ENCODE assay signal across 17 cellular contexts in genomic region chr2:160471950-160472349, GRCh38. TPM values are rescaled to one million over a fixed set of nuclear protein-coding genes. Genes with fewer than 3 reads are reported as not detected.
DNase-seq lines count a peak whose midpoint lies in the region; ATAC-seq and TF ChIP-seq lines count a peak whose summit lies in the region.
"Had no signal": no experiment of that assay in that cellular context is flagged by ENCODE, and none has a peak within 500 bp of the region (broad histone marks: within the 10 kb centered on the region; RNA-seq: fewer than 3 reads in every experiment).

No MANE protein-coding gene starts in this region.

- peaks cover 36% of the 10 kb centered on the region for H3K4me1 Mint-ChIP-seq in activated CD8-positive, alpha-beta memory T cell treated with anti-CD3 and anti-CD28 coated beads, Interleukin-2, amount 10 ng/mL, durations not matched to agents 7 days and 5 days
- peaks cover 52% of the 10 kb centered on the region for H3K4me1 Mint-ChIP-seq in WTC11
- peaks cover 53% of the 10 kb centered on the region for H3K4me1 Mint-ChIP-seq in GM23338

- ATAC-seq in activated CD8-positive, alpha-beta memory T cell treated with anti-CD3 and anti-CD28 coated beads, Interleukin-2, amount 10 ng/mL, durations not matched to agents 7 days and 5 days, result peak; percentile 23
- ATAC-seq in WTC11 (no peak), GM23338 (no peak), HG03159 (IDR thresholded peaks at IDR 0.05; ENCODE audit: unreplicated experiment) (no peak), HG03025 (IDR thresholded peaks at IDR 0.05; ENCODE audit: low FRiP score, unreplicated experiment) (no peak)

- H3F3A ChIP-seq in smooth muscle cell (ENCODE audit: low read depth) (peaks cover 40% of the 10 kb centered on the region), GM23338 (replicated peaks; ENCODE audit: low read depth) (no peaks in the 10 kb centered on the region)

- H3K9me3 Mint-ChIP-seq in activated CD8-positive, alpha-beta memory T cell treated with anti-CD3 and anti-CD28 coated beads, Interleukin-2, amount 10 ng/mL, durations not matched to agents 7 days and 5 days (ENCODE audit: low read depth), result no peaks in the 10 kb centered on the region
- no peaks in the 10 kb centered on the region for H3K9me3 Mint-ChIP-seq in WTC11
- H3K9me3 Mint-ChIP-seq in GM23338, result no peaks in the 10 kb centered on the region

- H3K27ac ChIP-seq in smooth muscle cell (ENCODE audit: low read depth), result peak overlapping the region; percentile 96
- H3K27ac ChIP-seq in GM23338 (ENCODE audit: low read depth), result no peak overlapping the region
- H3K27ac ChIP-seq: cardiac muscle cell, epithelial cell of prostate had no signal

- H4K20me1 ChIP-seq in smooth muscle cell (ENCODE audit: low read depth) (peaks cover 52% of the 10 kb centered on the region), GM23338 (replicated peaks; ENCODE audit: insufficient read depth) (peaks cover 3% of the 10 kb centered on the region; the same call in 1 of the 2 replicates)

- H3K4me3 ChIP-seq in fibroblast of villous mesenchyme (ENCODE audit: low read depth, low read length) (no peak overlapping the region), smooth muscle cell (no peak overlapping the region), GM23338 (no peak overlapping the region)
- H3K4me3 ChIP-seq: cardiac muscle cell had no signal

- H3K36me3 Mint-ChIP-seq in activated CD8-positive, alpha-beta memory T cell treated with anti-CD3 and anti-CD28 coated beads, Interleukin-2, amount 10 ng/mL, durations not matched to agents 7 days and 5 days, result no peaks in the 10 kb centered on the region
- H3K36me3 Mint-ChIP-seq in WTC11 (no peaks in the 10 kb centered on the region), GM23338 (ENCODE audit: low read depth) (no peaks in the 10 kb centered on the region)

- no peaks in the 10 kb centered on the region for H3K9me2 ChIP-seq in GM23338 (ENCODE audit: insufficient read depth)

- H3K4me2 ChIP-seq in smooth muscle cell (peak overlapping the region; percentile 71), GM23338 (no peak overlapping the region)

- H3K79me2 ChIP-seq in smooth muscle cell (ENCODE audit: low read depth), result peaks cover 98% of the 10 kb centered on the region
- H3K79me2 ChIP-seq in GM23338 (replicated peaks; ENCODE audit: insufficient read depth), result peaks cover 90% of the 10 kb centered on the region

- H3K27me3 Mint-ChIP-seq in activated CD8-positive, alpha-beta memory T cell treated with anti-CD3 and anti-CD28 coated beads, Interleukin-2, amount 10 ng/mL, durations not matched to agents 7 days and 5 days, result no peaks in the 10 kb centered on the region
- no peaks in the 10 kb centered on the region for H3K27me3 Mint-ChIP-seq in WTC11 (ENCODE audit: low read depth)
- peaks cover 2% of the 10 kb centered on the region for H3K27me3 Mint-ChIP-seq in GM23338 (ENCODE audit: insufficient read depth, low read depth, poor library complexity)

- CTCF ChIA-PET in activated CD8-positive, alpha-beta memory T cell treated with anti-CD3 and anti-CD28 coated beads, Interleukin-2, amount 10 ng/mL, durations not matched to agents 7 days and 5 days (lab: Charles Lee), result no interaction called here
- CTCF ChIA-PET in WTC11 (lab: Charles Lee), result no interaction called here

- 51% methylated on average over 3 of the region's 3 CpGs for WGBS in smooth muscle cell (ENCODE audit: low lambda C conversion rate)

- H3K27me3 ChIP-seq in smooth muscle cell (ENCODE audit: low read depth), result no peaks in the 10 kb centered on the region
- no peaks in the 10 kb centered on the region for H3K27me3 ChIP-seq in GM23338 (ENCODE audit: insufficient read depth)
- H3K27me3 ChIP-seq: cardiac muscle cell had no signal

- no peaks in the 10 kb centered on the region for H3K36me3 ChIP-seq in smooth muscle cell (ENCODE audit: low read depth)
- H3K36me3 ChIP-seq in GM23338 (ENCODE audit: insufficient read depth), result no peaks in the 10 kb centered on the region
- H3K36me3 ChIP-seq: cardiac muscle cell had no signal

- DNase-seq in activated CD8-positive, alpha-beta memory T cell treated with anti-CD3 and anti-CD28 coated beads, Interleukin-2, amount 10 ng/mL, durations not matched to agents 7 days and 5 days, result no peak
- DNase-seq in activated CD8-positive, alpha-beta memory T cell treated with anti-CD3 and anti-CD28 coated beads, Interleukin-2, amount 50 U/mL, for 48 hours, result no peak
- no peak for DNase-seq in WTC11 (ENCODE audit: low spot score)
- peak; percentile 64 for DNase-seq in fibroblast of villous mesenchyme (ENCODE audit: low read depth)
- no peak for DNase-seq in smooth muscle cell (lab: John Stamatoyannopoulos, UW; ENCODE audit: unreplicated experiment)
- no peak for DNase-seq in GM23338 (ENCODE audit: low spot score)
- DNase-seq: activated CD4-positive, CD25-positive, alpha-beta regulatory T cell; activated gamma-delta T cell; hippocampal formation; NCI-H2081 treated with DMSO at 0.1 percent for 48 hours; NCI-H69; retina; stimulated activated CD4-positive, alpha-beta T cell treated with anti-CD3 and anti-CD28 coated beads, Interleukin-4, amount 100 ng/mL, for 1 hour had no signal

- no peak overlapping the region for H3K4me3 Mint-ChIP-seq in activated CD8-positive, alpha-beta memory T cell treated with anti-CD3 and anti-CD28 coated beads, Interleukin-2, amount 10 ng/mL, durations not matched to agents 7 days and 5 days
- H3K4me3 Mint-ChIP-seq in WTC11 (no peak overlapping the region), GM23338 (no peak overlapping the region)

- POLR2A ChIA-PET in WTC11 (lab: Charles Lee), result no interaction called here

- H3K9me3 ChIP-seq in smooth muscle cell (replicated peaks; ENCODE audit: low read depth), result no peaks in the 10 kb centered on the region

- TF ChIP-seq CTCF in WTC11 (IDR thresholded peaks at IDR 0.05) (no peak), fibroblast of villous mesenchyme (IDR thresholded peaks at IDR 0.05; ENCODE audit: insufficient read depth, low read depth, low read length) (no peak), smooth muscle cell (IDR thresholded peaks at IDR 0.05; ENCODE audit: borderline replicate concordance, insufficient read depth, poor library complexity, severe bottlenecking) (no peak), GM23338 (conservative IDR thresholded peaks at IDR 0.05; ENCODE audit: low read depth in 2 of 2) (no peak)

- H3K27ac Mint-ChIP-seq in activated CD8-positive, alpha-beta memory T cell treated with anti-CD3 and anti-CD28 coated beads, Interleukin-2, amount 10 ng/mL, durations not matched to agents 7 days and 5 days, result peak overlapping the region; percentile 17
- H3K27ac Mint-ChIP-seq in WTC11 (peak overlapping the region; percentile 27; the same call in 1 of the 2 replicates), GM23338 (no peak overlapping the region; the same call in 1 of the 2 replicates)

- peaks cover 61% of the 10 kb centered on the region for H3K4me1 ChIP-seq in smooth muscle cell (ENCODE audit: low read depth)
- peaks cover 30% of the 10 kb centered on the region for H3K4me1 ChIP-seq in GM23338 (ENCODE audit: insufficient read depth)

- H2AFZ ChIP-seq in smooth muscle cell (ENCODE audit: low read depth) (no peak overlapping the region), GM23338 (no peak overlapping the region)

- H3K9ac ChIP-seq in smooth muscle cell (ENCODE audit: low read depth), result peak overlapping the region; percentile 86

TF ChIP-seq in WTC11, 78 proteins besides CTCF, POLR2A, EP300 and RAD21 (continues in another document):
- TF ChIP-seq USF2 (CRISPR knock-in tag; IDR thresholded peaks at IDR 0.05), result no peak
- TF ChIP-seq ZNF416 (CRISPR knock-in tag; IDR thresholded peaks at IDR 0.05), result no peak
- TF ChIP-seq NR2C2 (CRISPR knock-in tag; IDR thresholded peaks at IDR 0.05), result no peak

TF ChIP-seq in GM23338, 12 proteins besides CTCF, POLR2A, EP300 and RAD21 (continues in another document):
- TF ChIP-seq JUNB (IDR thresholded peaks at IDR 0.05; ENCODE audit: unreplicated experiment) (no peak), POLR2AphosphoS5 (IDR thresholded peaks at IDR 0.05; ENCODE audit: low read depth) (no peak), ETS1 (IDR thresholded peaks at IDR 0.05) (no peak), ZNF331 (CRISPR knock-in tag; IDR thresholded peaks at IDR 0.05; ENCODE audit: low read depth) (no peak), EZH2phosphoT487 (IDR thresholded peaks at IDR 0.05; ENCODE audit: unreplicated experiment) (no peak)

RNA-seq across cellular contexts. Expression of gene RBMS1, which starts 21.7 kb away (rescaled TPM):
- 10 to 100 TPM; 41.8 to 54.9 TPM for total RNA-seq in activated CD8-positive, alpha-beta memory T cell treated with anti-CD3 and anti-CD28 coated beads, Interleukin-2, amount 10 ng/mL, durations not matched to agents 7 days and 5 days
- 53.1 to 56.3 TPM (median 54.3 TPM) in 3 replicates for total RNA-seq in WTC11 (2021)
- 72.8 and 121 TPM in 2 replicates for total RNA-seq in fibroblast of villous mesenchyme
- 142 and 160 TPM in 2 replicates for total RNA-seq in smooth muscle cell
- 103 and 116 TPM in 2 replicates for polyA plus RNA-seq in smooth muscle cell
- 47.6 and 55.5 TPM in 2 replicates for total RNA-seq in GM23338 (2014; rRNA removed; shearing (Covaris generic))
- 94.8 and 111 TPM in 2 replicates for polyA plus RNA-seq in GM23338 (2016; fragmentation: Nextera tagmentation; extraction: Ambion mirVana)
